16 cellular contexts compared by ENCODE assay signal in the genomic region with DNA sequence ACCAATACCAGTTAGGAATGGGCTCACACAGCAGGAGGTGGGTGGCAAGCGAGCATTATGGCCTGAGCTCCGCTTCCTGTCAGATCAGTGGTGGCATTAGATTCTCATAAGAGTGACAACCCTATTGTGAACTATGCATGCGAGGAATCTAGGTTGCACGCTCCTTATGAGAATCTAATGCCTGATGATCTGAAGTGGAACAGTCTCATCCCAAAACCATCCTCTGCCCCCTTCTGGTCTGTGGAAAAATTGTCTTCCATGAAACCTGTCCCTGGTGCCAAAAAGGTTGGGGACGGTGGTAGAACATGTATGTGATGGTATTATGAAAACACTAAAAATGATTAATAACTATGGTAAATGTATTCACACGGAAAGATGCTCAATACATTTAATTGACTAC.
DNase-seq lines count a peak whose midpoint lies in the region; ATAC-seq and TF ChIP-seq lines count a peak whose summit lies in the region.
"Had no signal": no experiment of that assay in that cellular context is flagged by ENCODE, and none has a peak within 500 bp of the region (broad histone marks: within the 10 kb centered on the region; RNA-seq: fewer than 3 reads in every experiment).

No MANE protein-coding gene starts in this region.

- H2AFZ ChIP-seq in GM23338 (no peak overlapping the region), OCI-LY3 (ENCODE audit: low read depth, low read length) (no peak overlapping the region)

- peaks cover 16% of the 10 kb centered on the region for H3K36me3 Mint-ChIP-seq in GM23338 (ENCODE audit: low read depth)

- H3K27ac ChIP-seq in C4-2B (no peak overlapping the region), GM23338 (ENCODE audit: low read depth) (no peak overlapping the region), OCI-LY3 (ENCODE audit: low read length) (no peak overlapping the region), aorta (ENCODE audit: low read depth in 1 of 2, low read length in 2 of 2) (no peak overlapping the region)
- H3K27ac ChIP-seq: BLaER1, body of pancreas, uterus had no signal

- H4K20me1 ChIP-seq in GM23338 (replicated peaks; ENCODE audit: insufficient read depth) (no peaks in the 10 kb centered on the region), OCI-LY3 (ENCODE audit: insufficient read depth, low read length) (no peaks in the 10 kb centered on the region)
- H4K20me1 ChIP-seq: BLaER1 had no signal

- 95 to 97% methylated on average over 6 of the region's 6 CpGs for WGBS in aorta, 2 donors

- H3K4me3 ChIP-seq in GM23338 (no peak overlapping the region), OCI-LY3 (ENCODE audit: low read length) (no peak overlapping the region), epithelial cell of esophagus (ENCODE audit: low read length) (no peak overlapping the region), aorta (ENCODE audit: low read length in 2 of 2) (no peak overlapping the region)
- H3K4me3 ChIP-seq: BLaER1, body of pancreas, MG63, uterus had no signal

- H3K27me3 Mint-ChIP-seq in GM23338 (ENCODE audit: insufficient read depth, low read depth, poor library complexity) = peaks cover 5% of the 10 kb centered on the region
- H3K27me3 Mint-ChIP-seq: activated B cell treated with CpG ODN at 0.5 μM for 24 hours; activated CD8-positive, alpha-beta memory T cell treated with anti-CD3 and anti-CD28 coated beads, Interleukin-2, amount 10 ng/mL, durations not matched to agents 7 days and 5 days had no signal

- H3K9me2 ChIP-seq in GM23338 (ENCODE audit: insufficient read depth) = 0 out of 2 replicates have a peak, but pooled peaks cover 5% of the 10 kb centered on the region

- no peaks in the 10 kb centered on the region for H3K79me2 ChIP-seq in GM23338 (replicated peaks; ENCODE audit: insufficient read depth)
- no peaks in the 10 kb centered on the region for H3K79me2 ChIP-seq in OCI-LY3 (ENCODE audit: low read length)

- TF ChIP-seq CTCF in C4-2B (conservative IDR thresholded peaks at IDR 0.05) (peak; percentile 28), GM23338 (conservative IDR thresholded peaks at IDR 0.05; ENCODE audit: low read depth in 2 of 2) (peak; percentile 46 to 47; a peak in 3 of 4 replicates), OCI-LY3 (IDR thresholded peaks at IDR 0.05; ENCODE audit: low read depth, low read length) (peak; percentile 33), epithelial cell of esophagus (IDR thresholded peaks at IDR 0.05; ENCODE audit: insufficient read depth, low read depth, low read length, missing control alignments) (peak; percentile 17)

- H3K9ac ChIP-seq in OCI-LY3 (ENCODE audit: low read length) = no peak overlapping the region
- H3K9ac ChIP-seq: BLaER1 had no signal

- H3K4me1 Mint-ChIP-seq in GM23338 = no peaks in the 10 kb centered on the region
- H3K4me1 Mint-ChIP-seq: activated B cell treated with CpG ODN at 0.5 μM for 24 hours had no signal

- H3K4me1 ChIP-seq in GM23338 (ENCODE audit: insufficient read depth) (no peaks in the 10 kb centered on the region), OCI-LY3 (ENCODE audit: low read length) (no peaks in the 10 kb centered on the region), aorta (ENCODE audit: control insufficient read depth in 1 of 2, insufficient read depth in 2 of 2, low read length in 2 of 2) (no peaks in the 10 kb centered on the region)
- H3K4me1 ChIP-seq: BLaER1, body of pancreas, uterus had no signal

- H3K4me2 ChIP-seq in GM23338 = no peak overlapping the region
- H3K4me2 ChIP-seq in OCI-LY3 (ENCODE audit: low read length) = no peak overlapping the region
- H3K4me2 ChIP-seq: BLaER1 had no signal

- no peak for DNase-seq in GM23338 (ENCODE audit: low spot score)
- peak; percentile 13 for DNase-seq in epithelial cell of esophagus (ENCODE audit: low read depth)
- no peak for DNase-seq in aorta
- DNase-seq in stimulated activated CD4-positive, alpha-beta T cell treated with anti-CD3 and anti-CD28 coated beads, Interleukin-1b, Interleukin-23, amount 100 ng/mL, for 48 hours = no peak
- no peak for DNase-seq in GF-D8 (lab: John Stamatoyannopoulos, UW)
- DNase-seq: activated B cell treated with CpG ODN at 0.5 μM for 24 hours; activated CD8-positive, alpha-beta memory T cell treated with anti-CD3 and anti-CD28 coated beads, Interleukin-2, amount 10 ng/mL, durations not matched to agents 7 days and 5 days; body of pancreas; MG63; NCI-H2171 treated with DMSO at 0.1 percent for 48 hours; stimulated activated naive CD8-positive, alpha-beta T cell treated with anti-CD3 and anti-CD28 coated beads, Interleukin-15, Interleukin-2, amounts not matched to agents 100 U/mL and 50 U/mL, for 24 hours; uterus had no signal

- H3F3A ChIP-seq in GM23338 (replicated peaks; ENCODE audit: low read depth) = no peaks in the 10 kb centered on the region

- H3K9me3 Mint-ChIP-seq in GM23338 = peaks cover 16% of the 10 kb centered on the region
- H3K9me3 Mint-ChIP-seq: activated B cell treated with CpG ODN at 0.5 μM for 24 hours had no signal

- H3K27ac Mint-ChIP-seq in GM23338 = no peak overlapping the region
- H3K27ac Mint-ChIP-seq: activated B cell treated with CpG ODN at 0.5 μM for 24 hours; activated CD8-positive, alpha-beta memory T cell treated with anti-CD3 and anti-CD28 coated beads, Interleukin-2, amount 10 ng/mL, durations not matched to agents 7 days and 5 days had no signal

- no peaks in the 10 kb centered on the region for H3K9me3 ChIP-seq in OCI-LY3 (ENCODE audit: insufficient read depth, low read length)
- no peaks in the 10 kb centered on the region for H3K9me3 ChIP-seq in aorta (ENCODE audit: control insufficient read depth, low read length)
- H3K9me3 ChIP-seq: BLaER1, body of pancreas, uterus had no signal

- intact Hi-C loops in aorta (cut with DNase I) = no loop called here

- H3K27me3 ChIP-seq in GM23338 (ENCODE audit: insufficient read depth) (no peaks in the 10 kb centered on the region), OCI-LY3 (ENCODE audit: low read depth, low read length) (no peaks in the 10 kb centered on the region), aorta (ENCODE audit: control insufficient read depth in 1 of 2, insufficient read depth in 2 of 2, low read length in 1 of 2) (no peaks in the 10 kb centered on the region)
- H3K27me3 ChIP-seq: BLaER1, body of pancreas, MG63, uterus had no signal

- H3K36me3 ChIP-seq in GM23338 (ENCODE audit: insufficient read depth) (no peaks in the 10 kb centered on the region), OCI-LY3 (replicated peaks; ENCODE audit: low read depth, low read length) (no peaks in the 10 kb centered on the region), aorta (ENCODE audit: control insufficient read depth in 1 of 2, insufficient read depth in 2 of 2, low read length in 1 of 2) (no peaks in the 10 kb centered on the region)
- H3K36me3 ChIP-seq: BLaER1, MG63, uterus had no signal

- H3K4me3 Mint-ChIP-seq in GM23338 = no peak overlapping the region
- H3K4me3 Mint-ChIP-seq: activated B cell treated with CpG ODN at 0.5 μM for 24 hours; activated CD8-positive, alpha-beta memory T cell treated with anti-CD3 and anti-CD28 coated beads, Interleukin-2, amount 10 ng/mL, durations not matched to agents 7 days and 5 days had no signal

- ATAC-seq in GM23338 (no peak), aorta (ENCODE audit: low FRiP score) (no peak), HG02610 (IDR thresholded peaks at IDR 0.05; ENCODE audit: unreplicated experiment) (no peak)
- ATAC-seq: activated CD8-positive, alpha-beta memory T cell treated with anti-CD3 and anti-CD28 coated beads, Interleukin-2, amount 10 ng/mL, durations not matched to agents 7 days and 5 days; body of pancreas; stimulated activated naive CD8-positive, alpha-beta T cell treated with anti-CD3 and anti-CD28 coated beads, Interleukin-15, Interleukin-2, amounts not matched to agents 100 U/mL and 50 U/mL, for 24 hours had no signal
